Comparison of ENCODE assay signal across 25 cellular contexts in the genomic region with DNA sequence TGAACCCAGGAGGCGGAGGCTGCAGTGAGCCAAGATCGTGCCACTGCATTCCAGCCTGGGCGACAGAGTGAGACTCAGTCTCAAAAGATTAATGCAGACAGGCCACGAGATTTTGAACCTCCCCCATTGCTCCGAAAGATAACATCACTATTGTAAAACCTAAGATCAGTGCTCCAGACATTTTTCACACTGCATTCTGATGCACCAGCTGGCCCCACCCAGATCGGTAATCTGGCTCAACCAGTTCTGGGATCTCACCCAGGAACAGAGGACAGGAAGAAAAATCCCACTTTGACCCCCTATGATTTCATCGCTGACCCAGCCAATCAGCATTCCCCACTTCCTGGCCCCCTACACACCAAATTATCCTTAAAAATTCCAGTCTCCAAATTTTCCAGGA. TPM values are rescaled to one million over a fixed set of nuclear protein-coding genes. Genes with fewer than 3 reads are reported as not detected.
DNase-seq lines count a peak whose midpoint lies in the region; TF ChIP-seq lines count a peak whose summit lies in the region.
"Had no signal": no experiment of that assay in that cellular context is flagged by ENCODE, and none has a peak within 500 bp of the region (broad histone marks: within the 10 kb centered on the region; RNA-seq: fewer than 3 reads in every experiment).

No MANE protein-coding gene starts in this region.

- TF ChIP-seq POLR2A in breast epithelium (IDR thresholded peaks at IDR 0.05) = no peak

- no peak overlapping the region for H3K4me3 Mint-ChIP-seq in MCF 10A (ENCODE audit: unreplicated experiment)
- no peak overlapping the region for H3K4me3 Mint-ChIP-seq in dendritic cell treated with granulocyte-macrophage colony-stimulating factor and Interleukin-4, amounts not matched to agents 40 ng/mL and 50 ng/mL, for 4 days
- H3K4me3 Mint-ChIP-seq in mesothelial cell of epicardium = no peak overlapping the region
- H3K4me3 Mint-ChIP-seq in activated naive CD8-positive, alpha-beta T cell treated with anti-CD3 and anti-CD28 coated beads for 36 hours = no peak overlapping the region
- H3K4me3 Mint-ChIP-seq: neural crest cell; T-helper 1 cell treated with Interleukin-12 subunit alpha and Interleukin-12 subunit beta and Interleukin-4 antibody, amounts not matched to agents 30 μg/mL and 1 μg/mL, for 36 hours had no signal

- no peaks in the 10 kb centered on the region for H3K27me3 ChIP-seq in breast epithelium
- H3K27me3 ChIP-seq: cardiac muscle cell, dorsolateral prefrontal cortex, esophagus muscularis mucosa, left lung, SJCRH30, stomach had no signal

- H3K4me1 Mint-ChIP-seq in MCF 10A (ENCODE audit: insufficient read depth, unreplicated experiment) (peaks cover 7% of the 10 kb centered on the region), mesothelial cell of epicardium (peaks cover 67% of the 10 kb centered on the region)
- peaks cover 9% of the 10 kb centered on the region for H3K4me1 Mint-ChIP-seq in dendritic cell treated with granulocyte-macrophage colony-stimulating factor and Interleukin-4, amounts not matched to agents 40 ng/mL and 50 ng/mL, for 4 days (ENCODE audit: low read depth)
- H3K4me1 Mint-ChIP-seq in activated naive CD8-positive, alpha-beta T cell treated with anti-CD3 and anti-CD28 coated beads for 36 hours = peaks cover 10% of the 10 kb centered on the region

- H3K9me3 Mint-ChIP-seq in MCF 10A (ENCODE audit: unreplicated experiment) (no peaks in the 10 kb centered on the region), mesothelial cell of epicardium (peaks cover 6% of the 10 kb centered on the region)
- H3K9me3 Mint-ChIP-seq in dendritic cell treated with granulocyte-macrophage colony-stimulating factor and Interleukin-4, amounts not matched to agents 40 ng/mL and 50 ng/mL, for 4 days = no peaks in the 10 kb centered on the region
- H3K9me3 Mint-ChIP-seq in activated naive CD8-positive, alpha-beta T cell treated with anti-CD3 and anti-CD28 coated beads for 36 hours = no peaks in the 10 kb centered on the region
- H3K9me3 Mint-ChIP-seq: neural crest cell; T-helper 1 cell treated with Interleukin-12 subunit alpha and Interleukin-12 subunit beta and Interleukin-4 antibody, amounts not matched to agents 30 μg/mL and 1 μg/mL, for 36 hours had no signal

- no peak for TF ChIP-seq CTCF in MCF 10A (IDR thresholded peaks at IDR 0.05; ENCODE audit: unreplicated experiment)
- no peak for TF ChIP-seq CTCF in breast epithelium (IDR thresholded peaks at IDR 0.05)
- no peak for TF ChIP-seq CTCF in mesothelial cell of epicardium (IDR thresholded peaks at IDR 0.05; ENCODE audit: unreplicated experiment)

- no peaks in the 10 kb centered on the region for H3K36me3 ChIP-seq in breast epithelium
- H3K36me3 ChIP-seq: adrenal gland, cardiac muscle cell, left lung, SJCRH30 had no signal

- POLR2A ChIA-PET in MCF 10A (lab: Yijun Ruan, JAX) = interaction anchor here (0.8 to 2.4 kb wide), 2 partner anchors 35 to 37 kb away, joined by 3 to 11 read pairs; no protein-coding TSS in a partner anchor

- no peaks in the 10 kb centered on the region for H3K9me3 ChIP-seq in breast epithelium
- H3K9me3 ChIP-seq: adrenal gland, esophagus muscularis mucosa, left lung, SJCRH30, stomach had no signal

- intact Hi-C loops in MCF 10A (cut with micrococcal nuclease) (no loop called here), breast epithelium (cut with DNase I; ENCODE audit: low total_unique reads) (no loop called here)
- intact Hi-C loops in dendritic cell treated with granulocyte-macrophage colony-stimulating factor and Interleukin-4, amounts not matched to agents 40 ng/mL and 50 ng/mL, for 4 days (cut with micrococcal nuclease) = no loop called here

- no peaks in the 10 kb centered on the region for H3K36me3 Mint-ChIP-seq in MCF 10A (ENCODE audit: insufficient read depth, unreplicated experiment)
- H3K36me3 Mint-ChIP-seq in dendritic cell treated with granulocyte-macrophage colony-stimulating factor and Interleukin-4, amounts not matched to agents 40 ng/mL and 50 ng/mL, for 4 days (ENCODE audit: low read depth) = peaks cover 46% of the 10 kb centered on the region
- H3K36me3 Mint-ChIP-seq in mesothelial cell of epicardium = peaks cover 3% of the 10 kb centered on the region
- peaks cover 20% of the 10 kb centered on the region for H3K36me3 Mint-ChIP-seq in activated naive CD8-positive, alpha-beta T cell treated with anti-CD3 and anti-CD28 coated beads for 36 hours

- H3K27ac ChIP-seq in breast epithelium = peak overlapping the region in 1 of 2 donors; percentile 21
- H3K27ac ChIP-seq: cardiac muscle cell, dorsolateral prefrontal cortex, esophagus muscularis mucosa, left lung, SJCRH30, stomach had no signal

- no peaks in the 10 kb centered on the region for H3K27me3 Mint-ChIP-seq in MCF 10A (ENCODE audit: insufficient read depth, unreplicated experiment)
- no peaks in the 10 kb centered on the region for H3K27me3 Mint-ChIP-seq in dendritic cell treated with granulocyte-macrophage colony-stimulating factor and Interleukin-4, amounts not matched to agents 40 ng/mL and 50 ng/mL, for 4 days
- H3K27me3 Mint-ChIP-seq in mesothelial cell of epicardium (ENCODE audit: low read depth) = no peaks in the 10 kb centered on the region
- no peaks in the 10 kb centered on the region for H3K27me3 Mint-ChIP-seq in activated naive CD8-positive, alpha-beta T cell treated with anti-CD3 and anti-CD28 coated beads for 36 hours

- peak overlapping the region; percentile 2 for H3K27ac Mint-ChIP-seq in MCF 10A (ENCODE audit: low read depth, unreplicated experiment)
- peak overlapping the region; percentile 12 for H3K27ac Mint-ChIP-seq in dendritic cell treated with granulocyte-macrophage colony-stimulating factor and Interleukin-4, amounts not matched to agents 40 ng/mL and 50 ng/mL, for 4 days
- peak overlapping the region; percentile 98 for H3K27ac Mint-ChIP-seq in mesothelial cell of epicardium
- no peak overlapping the region for H3K27ac Mint-ChIP-seq in activated naive CD8-positive, alpha-beta T cell treated with anti-CD3 and anti-CD28 coated beads for 36 hours
- H3K27ac Mint-ChIP-seq: T-helper 1 cell treated with Interleukin-12 subunit alpha and Interleukin-12 subunit beta and Interleukin-4 antibody, amounts not matched to agents 30 μg/mL and 1 μg/mL, for 36 hours had no signal

- no peak overlapping the region for H3K4me3 ChIP-seq in breast epithelium
- H3K4me3 ChIP-seq: adrenal gland, cardiac muscle cell, dorsolateral prefrontal cortex, esophagus muscularis mucosa, left lung, SJCRH30, stomach had no signal

- CTCF ChIA-PET in MCF 10A (lab: Yijun Ruan, JAX) = interaction anchor here (0.6 to 58.0 kb wide), 11 partner anchors 13 to 455 kb away, joined by 3 to 3816 read pairs (median 3); partner anchors contain the start of genes CSRP1 and PHLDA3

- BruUV-seq in MCF 10A (replicated peaks; lab: Mats Ljungman, UMichigan) = no TSS peak

- DNase-seq in MCF 10A (ENCODE audit: unreplicated experiment) (no peak), breast epithelium (ENCODE audit: low spot score in 2 of 2) (no peak), mesothelial cell of epicardium (ENCODE audit: low spot score in 2 of 2, unreplicated experiment in 2 of 2) (no peak), HPDE6-E6E7 (ENCODE audit: extremely low spot score) (no peak)
- no peak for DNase-seq in stimulated activated naive CD4-positive, alpha-beta T cell treated with Interleukin-2 at 50 U/mL for 16 hours (lab: John Stamatoyannopoulos, UW)
- DNase-seq in effector CD8-positive, alpha-beta T cell (lab: John Stamatoyannopoulos, UW) = no peak
- no peak for DNase-seq in activated naive CD8-positive, alpha-beta T cell treated with anti-CD3 and anti-CD28 coated beads for 36 hours
- DNase-seq: activated CD4-positive, alpha-beta T cell treated with anti-CD3 and anti-CD28 coated beads, Interleukin-2, amount 50 U/mL, for 1 hour; activated gamma-delta T cell; adrenal gland; dorsolateral prefrontal cortex; KG1; left lung; NCI-H1694; NCI-H2227 treated with DMSO at 0.1 percent for 48 hours; NCI-H774; SJCRH30; stimulated activated CD4-positive, alpha-beta T cell treated with anti-CD3 and anti-CD28 coated beads, Interleukin-4, amount 100 ng/mL, for 4 hours; stomach had no signal

- peaks cover 0 to 6% of the 10 kb centered on the region in 2 donors for H3K4me1 ChIP-seq in breast epithelium

RNA-seq across cellular contexts. Expression of gene CSRP1, which starts 10.7 kb away (rescaled TPM):
- 263 and 358 TPM in 2 replicates for total RNA-seq in MCF 10A (2022)
- 1,000 to 10,000 TPM in 1 of 3 donors, 100 to 1,000 TPM in 2; 186 to 1,491 (median 767) TPM for total RNA-seq in breast epithelium
- total RNA-seq in mesothelial cell of epicardium = 10.4 to 11.4 TPM (median 10.7 TPM) in 3 replicates
- total RNA-seq in activated naive CD8-positive, alpha-beta T cell treated with anti-CD3 and anti-CD28 coated beads for 36 hours = 10 to 100 TPM; 57.0 to 59.1 TPM

RNA-seq across cellular contexts. Expression of gene NAV1, which starts 21.3 kb away (rescaled TPM):
- total RNA-seq in MCF 10A (2022) (31.4 and 34.9 TPM in 2 replicates), breast epithelium (10 to 100 TPM; 11.3 to 31.5 (median 22.7) TPM), mesothelial cell of epicardium (88.8 to 95.9 TPM (median 95.4 TPM) in 3 replicates)
- 1 to 10 TPM; 1.3 TPM for total RNA-seq in activated naive CD8-positive, alpha-beta T cell treated with anti-CD3 and anti-CD28 coated beads for 36 hours

RNA-seq across cellular contexts. Expression of gene PHLDA3, which starts 48.6 kb away (rescaled TPM):
- 169 and 204 TPM in 2 replicates for total RNA-seq in MCF 10A (2022)
- 100 to 1,000 TPM in 1 of 3 donors, 10 to 100 TPM in 2; 65.7 to 116 (median 92.7) TPM for total RNA-seq in breast epithelium
- 84.0 to 92.8 TPM (median 87.5 TPM) in 3 replicates for total RNA-seq in mesothelial cell of epicardium
- total RNA-seq in activated naive CD8-positive, alpha-beta T cell treated with anti-CD3 and anti-CD28 coated beads for 36 hours = 1 to 10 TPM; 4.2 to 4.7 TPM
- total RNA-seq: OCI-LY7 had no signal

Comparison
In these comparisons a context has a peak if more than half of its experiments do, and no peak if none do; other contexts are left out.
1. RNA of gene NAV1, which starts 21.3 kb away (total RNA-seq): 88.8 to 95.9 TPM in mesothelial cell of epicardium, 31.4 to 34.9 TPM in MCF 10A and 11.3 to 31.5 TPM in breast epithelium; 1.3 TPM in activated naive CD8-positive, alpha-beta T cell treated with anti-CD3 and anti-CD28 coated beads for 36 hours; every median in the first group is over 4 times any median in the second.
2. RNA of gene PHLDA3, which starts 48.6 kb away (total RNA-seq): 169 to 204 TPM in MCF 10A, 65.7 to 116 TPM in breast epithelium and 84.0 to 92.8 TPM in mesothelial cell of epicardium; 4.2 to 4.7 TPM in activated naive CD8-positive, alpha-beta T cell treated with anti-CD3 and anti-CD28 coated beads for 36 hours; every median in the first group is over 10 times any median in the second.